ENCODE assay signal across 2 cellular contexts in the genomic region with DNA sequence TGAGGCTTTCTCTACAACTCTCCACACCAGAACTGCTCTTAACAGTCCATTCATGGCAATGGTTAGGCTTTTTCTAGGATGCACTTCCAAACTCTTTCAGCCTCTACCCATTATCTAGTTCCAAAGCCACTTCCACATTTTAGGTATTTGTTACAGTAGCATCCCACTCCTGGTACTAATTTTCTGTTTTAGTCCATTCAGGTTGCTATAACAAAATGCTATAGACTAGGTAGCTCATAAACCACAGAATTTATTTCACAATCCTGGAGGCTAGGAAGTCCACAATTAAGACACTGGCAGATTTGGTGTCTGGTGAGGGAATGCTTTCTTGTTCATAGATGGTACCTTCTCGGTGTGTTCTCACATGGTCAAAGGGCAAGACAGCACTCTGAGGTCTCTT.
A peak's percentile ranks its signal among the peaks of the same experiment; 100 is the strongest.
TF ChIP-seq lines count a peak whose summit lies in the region.

No MANE protein-coding gene starts in this region.

TF ChIP-seq in HEK293, 187 proteins besides CTCF, POLR2A, EP300 and RAD21:
- no peak for TF ChIP-seq HOXA7 (CRISPR knock-in tag; IDR thresholded peaks at IDR 0.05; ENCODE audit: borderline replicate concordance)
- peak; percentile 94 for TF ChIP-seq ZNF707 (tag by site-specific recombination; IDR thresholded peaks at IDR 0.05)
- TF ChIP-seq ZNF785 (tag by site-specific recombination; IDR thresholded peaks at IDR 0.05) = no peak
- peak; percentile 30 for TF ChIP-seq SETDB1 (IDR thresholded peaks at IDR 0.05; ENCODE audit: insufficient read length, low read length)

TF ChIP-seq in K562, 482 proteins besides CTCF, POLR2A, EP300 and RAD21:
- TF ChIP-seq TEAD2 (tag; IDR thresholded peaks at IDR 0.05) = no peak
- TF ChIP-seq TRIM28 (IDR thresholded peaks at IDR 0.05) = peak; percentile 75; the same call in 1 of the 2 replicates
- TF ChIP-seq SPI1 (IDR thresholded peaks at IDR 0.05; ENCODE audit: borderline replicate concordance, low read depth, low read length) = peak; percentile 55; the same call in 1 of the 2 replicates
- no peak for TF ChIP-seq PHB (CRISPR knock-in tag; IDR thresholded peaks at IDR 0.05)
- TF ChIP-seq, protein P1, sequence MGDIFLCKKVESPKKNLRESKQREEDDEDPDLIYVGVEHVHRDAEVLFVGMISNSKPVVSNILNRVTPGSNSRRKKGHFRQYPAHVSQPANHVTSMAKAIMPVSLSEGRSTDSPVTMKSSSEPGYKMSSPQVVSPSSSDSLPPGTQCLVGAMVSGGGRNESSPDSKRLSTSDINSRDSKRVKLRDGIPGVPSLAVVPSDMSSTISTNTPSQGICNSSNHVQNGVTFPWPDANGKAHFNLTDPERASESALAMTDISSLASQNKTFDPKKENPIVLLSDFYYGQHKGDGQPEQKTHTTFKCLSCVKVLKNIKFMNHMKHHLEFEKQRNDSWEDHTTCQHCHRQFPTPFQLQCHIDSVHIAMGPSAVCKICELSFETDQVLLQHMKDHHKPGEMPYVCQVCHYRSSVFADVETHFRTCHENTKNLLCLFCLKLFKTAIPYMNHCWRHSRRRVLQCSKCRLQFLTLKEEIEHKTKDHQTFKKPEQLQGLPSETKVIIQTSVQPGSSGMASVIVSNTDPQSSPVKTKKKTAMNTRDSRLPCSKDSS (IDR thresholded peaks at IDR 0.05; ENCODE audit: low read depth, partially characterized antibody) = peak; percentile 40
- TF ChIP-seq, protein P2, sequence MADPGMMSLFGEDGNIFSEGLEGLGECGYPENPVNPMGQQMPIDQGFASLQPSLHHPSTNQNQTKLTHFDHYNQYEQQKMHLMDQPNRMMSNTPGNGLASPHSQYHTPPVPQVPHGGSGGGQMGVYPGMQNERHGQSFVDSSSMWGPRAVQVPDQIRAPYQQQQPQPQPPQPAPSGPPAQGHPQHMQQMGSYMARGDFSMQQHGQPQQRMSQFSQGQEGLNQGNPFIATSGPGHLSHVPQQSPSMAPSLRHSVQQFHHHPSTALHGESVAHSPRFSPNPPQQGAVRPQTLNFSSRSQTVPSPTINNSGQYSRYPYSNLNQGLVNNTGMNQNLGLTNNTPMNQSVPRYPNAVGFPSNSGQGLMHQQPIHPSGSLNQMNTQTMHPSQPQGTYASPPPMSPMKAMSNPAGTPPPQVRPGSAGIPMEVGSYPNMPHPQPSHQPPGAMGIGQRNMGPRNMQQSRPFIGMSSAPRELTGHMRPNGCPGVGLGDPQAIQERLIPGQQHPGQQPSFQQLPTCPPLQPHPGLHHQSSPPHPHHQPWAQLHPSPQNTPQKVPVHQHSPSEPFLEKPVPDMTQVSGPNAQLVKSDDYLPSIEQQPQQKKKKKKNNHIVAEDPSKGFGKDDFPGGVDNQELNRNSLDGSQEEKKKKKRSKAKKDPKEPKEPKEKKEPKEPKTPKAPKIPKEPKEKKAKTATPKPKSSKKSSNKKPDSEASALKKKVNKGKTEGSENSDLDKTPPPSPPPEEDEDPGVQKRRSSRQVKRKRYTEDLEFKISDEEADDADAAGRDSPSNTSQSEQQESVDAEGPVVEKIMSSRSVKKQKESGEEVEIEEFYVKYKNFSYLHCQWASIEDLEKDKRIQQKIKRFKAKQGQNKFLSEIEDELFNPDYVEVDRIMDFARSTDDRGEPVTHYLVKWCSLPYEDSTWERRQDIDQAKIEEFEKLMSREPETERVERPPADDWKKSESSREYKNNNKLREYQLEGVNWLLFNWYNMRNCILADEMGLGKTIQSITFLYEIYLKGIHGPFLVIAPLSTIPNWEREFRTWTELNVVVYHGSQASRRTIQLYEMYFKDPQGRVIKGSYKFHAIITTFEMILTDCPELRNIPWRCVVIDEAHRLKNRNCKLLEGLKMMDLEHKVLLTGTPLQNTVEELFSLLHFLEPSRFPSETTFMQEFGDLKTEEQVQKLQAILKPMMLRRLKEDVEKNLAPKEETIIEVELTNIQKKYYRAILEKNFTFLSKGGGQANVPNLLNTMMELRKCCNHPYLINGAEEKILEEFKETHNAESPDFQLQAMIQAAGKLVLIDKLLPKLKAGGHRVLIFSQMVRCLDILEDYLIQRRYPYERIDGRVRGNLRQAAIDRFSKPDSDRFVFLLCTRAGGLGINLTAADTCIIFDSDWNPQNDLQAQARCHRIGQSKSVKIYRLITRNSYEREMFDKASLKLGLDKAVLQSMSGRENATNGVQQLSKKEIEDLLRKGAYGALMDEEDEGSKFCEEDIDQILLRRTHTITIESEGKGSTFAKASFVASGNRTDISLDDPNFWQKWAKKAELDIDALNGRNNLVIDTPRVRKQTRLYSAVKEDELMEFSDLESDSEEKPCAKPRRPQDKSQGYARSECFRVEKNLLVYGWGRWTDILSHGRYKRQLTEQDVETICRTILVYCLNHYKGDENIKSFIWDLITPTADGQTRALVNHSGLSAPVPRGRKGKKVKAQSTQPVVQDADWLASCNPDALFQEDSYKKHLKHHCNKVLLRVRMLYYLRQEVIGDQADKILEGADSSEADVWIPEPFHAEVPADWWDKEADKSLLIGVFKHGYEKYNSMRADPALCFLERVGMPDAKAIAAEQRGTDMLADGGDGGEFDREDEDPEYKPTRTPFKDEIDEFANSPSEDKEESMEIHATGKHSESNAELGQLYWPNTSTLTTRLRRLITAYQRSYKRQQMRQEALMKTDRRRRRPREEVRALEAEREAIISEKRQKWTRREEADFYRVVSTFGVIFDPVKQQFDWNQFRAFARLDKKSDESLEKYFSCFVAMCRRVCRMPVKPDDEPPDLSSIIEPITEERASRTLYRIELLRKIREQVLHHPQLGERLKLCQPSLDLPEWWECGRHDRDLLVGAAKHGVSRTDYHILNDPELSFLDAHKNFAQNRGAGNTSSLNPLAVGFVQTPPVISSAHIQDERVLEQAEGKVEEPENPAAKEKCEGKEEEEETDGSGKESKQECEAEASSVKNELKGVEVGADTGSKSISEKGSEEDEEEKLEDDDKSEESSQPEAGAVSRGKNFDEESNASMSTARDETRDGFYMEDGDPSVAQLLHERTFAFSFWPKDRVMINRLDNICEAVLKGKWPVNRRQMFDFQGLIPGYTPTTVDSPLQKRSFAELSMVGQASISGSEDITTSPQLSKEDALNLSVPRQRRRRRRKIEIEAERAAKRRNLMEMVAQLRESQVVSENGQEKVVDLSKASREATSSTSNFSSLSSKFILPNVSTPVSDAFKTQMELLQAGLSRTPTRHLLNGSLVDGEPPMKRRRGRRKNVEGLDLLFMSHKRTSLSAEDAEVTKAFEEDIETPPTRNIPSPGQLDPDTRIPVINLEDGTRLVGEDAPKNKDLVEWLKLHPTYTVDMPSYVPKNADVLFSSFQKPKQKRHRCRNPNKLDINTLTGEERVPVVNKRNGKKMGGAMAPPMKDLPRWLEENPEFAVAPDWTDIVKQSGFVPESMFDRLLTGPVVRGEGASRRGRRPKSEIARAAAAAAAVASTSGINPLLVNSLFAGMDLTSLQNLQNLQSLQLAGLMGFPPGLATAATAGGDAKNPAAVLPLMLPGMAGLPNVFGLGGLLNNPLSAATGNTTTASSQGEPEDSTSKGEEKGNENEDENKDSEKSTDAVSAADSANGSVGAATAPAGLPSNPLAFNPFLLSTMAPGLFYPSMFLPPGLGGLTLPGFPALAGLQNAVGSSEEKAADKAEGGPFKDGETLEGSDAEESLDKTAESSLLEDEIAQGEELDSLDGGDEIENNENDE (IDR thresholded peaks at IDR 0.05; ENCODE audit: low read depth, low read length) = no peak
- TF ChIP-seq TRIM24 (IDR thresholded peaks at IDR 0.05) = peak in 1 of 2 experiments; percentile 32; a peak in 1 of 4 replicates
- TF ChIP-seq ZNF707 (CRISPR knock-in tag; conservative IDR thresholded peaks at IDR 0.05) = peak; percentile 99
- TF ChIP-seq FOSL1 (tag; conservative IDR thresholded peaks at IDR 0.05) = no peak
- no peak for TF ChIP-seq GABPA (tag; conservative IDR thresholded peaks at IDR 0.05; ENCODE audit: low read depth)
- no peak for TF ChIP-seq ZNF445 (CRISPR knock-in tag; IDR thresholded peaks at IDR 0.05; ENCODE audit: low read depth)
- TF ChIP-seq MCM2 (IDR thresholded peaks at IDR 0.05; ENCODE audit: low read depth) = no peak
- TF ChIP-seq CBX3 (IDR thresholded peaks at IDR 0.05; ENCODE audit: borderline replicate concordance in 1 of 2, low read length in 2 of 2) = peak in 1 of 2 experiments; percentile 88; a peak in 2 of 3 replicates
